ENCODE assay signal across 26 cellular contexts in genomic region chr22:42926768-42927167, GRCh38.
DNase-seq lines count a peak whose midpoint lies in the region; ATAC-seq and TF ChIP-seq lines count a peak whose summit lies in the region.
"Had no signal": no experiment of that assay in that cellular context is flagged by ENCODE, and none has a peak within 500 bp of the region (broad histone marks: within the 10 kb centered on the region; RNA-seq: fewer than 3 reads in every experiment).

No MANE protein-coding gene starts in this region.

- H3K4me1 ChIP-seq in right cardiac atrium (ENCODE audit: control insufficient read depth, insufficient read depth, low read length) (peaks cover 41% of the 10 kb centered on the region), esophagus squamous epithelium (peaks cover 29 to 85% (median 45%) of the 10 kb centered on the region in 3 donors), aorta (ENCODE audit: control insufficient read depth in 1 of 2, insufficient read depth in 2 of 2, low read length in 2 of 2) (peaks cover 10 to 23% of the 10 kb centered on the region in 2 donors), PC-3 (ENCODE audit: insufficient read depth, low read length) (peaks cover 33% of the 10 kb centered on the region)

- no peaks in the 10 kb centered on the region for H3K36me3 Mint-ChIP-seq in osteocyte (ENCODE audit: unreplicated experiment)
- H3K36me3 Mint-ChIP-seq in activated CD8-positive, alpha-beta memory T cell treated with anti-CD3 and anti-CD28 coated beads, Interleukin-2, amount 10 ng/mL, durations not matched to agents 7 days and 5 days = no peaks in the 10 kb centered on the region

- no peaks in the 10 kb centered on the region for H3K9me3 Mint-ChIP-seq in osteocyte (ENCODE audit: unreplicated experiment)
- H3K9me3 Mint-ChIP-seq in activated CD8-positive, alpha-beta memory T cell treated with anti-CD3 and anti-CD28 coated beads, Interleukin-2, amount 10 ng/mL, durations not matched to agents 7 days and 5 days (ENCODE audit: low read depth) = no peaks in the 10 kb centered on the region
- H3K9me3 Mint-ChIP-seq: activated naive CD8-positive, alpha-beta T cell treated with anti-CD3 and anti-CD28 coated beads for 36 hours; activated T-helper 17 cell treated with anti-CD3 and anti-CD28 coated beads, Interleukin-2, amount 50 U/mL, for 72 hours; CD4-positive, alpha-beta T cell; dendritic cell treated with granulocyte-macrophage colony-stimulating factor and Interleukin-4, amounts not matched to agents 40 ng/mL and 50 ng/mL, for 4 days had no signal

- H3K9ac ChIP-seq in PC-3 (ENCODE audit: low read length) = no peak overlapping the region

- H3K79me2 ChIP-seq in PC-3 (ENCODE audit: low read length) = peaks cover 59% of the 10 kb centered on the region

- no peaks in the 10 kb centered on the region for H3K9me2 ChIP-seq in PC-3 (replicated peaks; ENCODE audit: low read length)

- no peaks in the 10 kb centered on the region for H3K27me3 Mint-ChIP-seq in osteocyte (ENCODE audit: unreplicated experiment)
- no peaks in the 10 kb centered on the region for H3K27me3 Mint-ChIP-seq in activated CD8-positive, alpha-beta memory T cell treated with anti-CD3 and anti-CD28 coated beads, Interleukin-2, amount 10 ng/mL, durations not matched to agents 7 days and 5 days
- H3K27me3 Mint-ChIP-seq: activated CD4-positive, alpha-beta T cell treated with anti-CD3 and anti-CD28 coated beads for 36 hours; activated naive CD8-positive, alpha-beta T cell treated with anti-CD3 and anti-CD28 coated beads for 36 hours; activated T-helper 17 cell treated with anti-CD3 and anti-CD28 coated beads, Interleukin-2, amount 50 U/mL, for 72 hours; CD4-positive, alpha-beta T cell; dendritic cell treated with granulocyte-macrophage colony-stimulating factor and Interleukin-4, amounts not matched to agents 40 ng/mL and 50 ng/mL, for 4 days had no signal

- peak overlapping the region; percentile 41 for H3K27ac Mint-ChIP-seq in osteocyte (ENCODE audit: unreplicated experiment)
- no peak overlapping the region for H3K27ac Mint-ChIP-seq in activated CD8-positive, alpha-beta memory T cell treated with anti-CD3 and anti-CD28 coated beads, Interleukin-2, amount 10 ng/mL, durations not matched to agents 7 days and 5 days
- H3K27ac Mint-ChIP-seq: activated CD4-positive, alpha-beta T cell treated with anti-CD3 and anti-CD28 coated beads for 36 hours; activated naive CD8-positive, alpha-beta T cell treated with anti-CD3 and anti-CD28 coated beads for 36 hours; dendritic cell treated with granulocyte-macrophage colony-stimulating factor and Interleukin-4, amounts not matched to agents 40 ng/mL and 50 ng/mL, for 4 days had no signal

- intact Hi-C loops in right cardiac atrium (cut with DNase I) (no loop called here), Right ventricle myocardium superior (cut with DNase I) (no loop called here), esophagus squamous epithelium (cut with DNase I) (no loop called here), aorta (cut with DNase I) (no loop called here), PC-3 (cut with micrococcal nuclease) (no loop called here)

- H3K4me2 ChIP-seq in PC-3 (ENCODE audit: low read length) = no peak overlapping the region
- H3K4me2 ChIP-seq: smooth muscle cell had no signal

- H2AFZ ChIP-seq in PC-3 (ENCODE audit: low read length) = no peak overlapping the region

- DNase-seq in right cardiac atrium (peak in 1 of 3 donors; percentile 29), Right ventricle myocardium superior (no peak), esophagus squamous epithelium (lab: John Stamatoyannopoulos, UW) (no peak), osteocyte (ENCODE audit: extremely low spot score, unreplicated experiment) (no peak), aorta (peak; percentile 18 to 27), NCI-H2171 (lab: John Stamatoyannopoulos, UW) (no peak), PC-3 (no peak)
- DNase-seq in activated CD8-positive, alpha-beta memory T cell treated with anti-CD3 and anti-CD28 coated beads, Interleukin-2, amount 10 ng/mL, durations not matched to agents 7 days and 5 days = no peak
- DNase-seq: ACHN; activated CD4-positive, alpha-beta T cell treated with anti-CD3 and anti-CD28 coated beads for 36 hours; activated naive CD8-positive, alpha-beta T cell treated with anti-CD3 and anti-CD28 coated beads for 36 hours; brain microvascular endothelial cell; CD4-positive, alpha-beta T cell; foreskin keratinocyte; IMR-90; NCI-H146; NCI-H226; NK-92 treated with Interleukin-12 subunit alpha and Interleukin-12 subunit beta, amount 100 ng/mL, for 24 hours; psoas muscle; RPMI8226; stimulated activated CD4-positive, alpha-beta T cell treated with anti-CD3 and anti-CD28 coated beads, Interleukin-4, amount 100 ng/mL, for 4 hours had no signal

- no TSS peak for BruUV-seq in PC-3 (replicated peaks; lab: Mats Ljungman, UMichigan)

- 0 out of 2 replicates have a peak, but pooled peaks cover 11% of the 10 kb centered on the region for H4K20me1 ChIP-seq in PC-3 (ENCODE audit: low read length)

- H3K4me3 Mint-ChIP-seq in osteocyte (ENCODE audit: unreplicated experiment) = no peak overlapping the region
- no peak overlapping the region for H3K4me3 Mint-ChIP-seq in activated CD8-positive, alpha-beta memory T cell treated with anti-CD3 and anti-CD28 coated beads, Interleukin-2, amount 10 ng/mL, durations not matched to agents 7 days and 5 days
- H3K4me3 Mint-ChIP-seq: activated CD4-positive, alpha-beta T cell treated with anti-CD3 and anti-CD28 coated beads for 36 hours; activated naive CD8-positive, alpha-beta T cell treated with anti-CD3 and anti-CD28 coated beads for 36 hours; activated T-helper 17 cell treated with anti-CD3 and anti-CD28 coated beads, Interleukin-2, amount 50 U/mL, for 72 hours; CD4-positive, alpha-beta T cell; dendritic cell treated with granulocyte-macrophage colony-stimulating factor and Interleukin-4, amounts not matched to agents 40 ng/mL and 50 ng/mL, for 4 days had no signal

- 76% methylated on average over 5 of the region's 5 CpGs for WGBS in right cardiac atrium
- whole genome bisulfite sequencing in esophagus squamous epithelium, 2 donors = 89 to 91% methylated on average over 5 of the region's 5 CpGs
- 38 to 39% methylated on average over 5 of the region's 5 CpGs for WGBS in aorta, 2 donors

- TF ChIP-seq CTCF in esophagus squamous epithelium (IDR thresholded peaks at IDR 0.05) (no peak), osteocyte (IDR thresholded peaks at IDR 0.05) (no peak), PC-3 (conservative IDR thresholded peaks at IDR 0.05; ENCODE audit: low read depth, low read length) (no peak)

- TF ChIP-seq POLR2A in esophagus squamous epithelium (IDR thresholded peaks at IDR 0.05) = no peak

- H3K27me3 ChIP-seq in right cardiac atrium (ENCODE audit: control insufficient read depth, insufficient read depth) = no peaks in the 10 kb centered on the region
- H3K27me3 ChIP-seq in esophagus squamous epithelium = no peaks in the 10 kb centered on the region
- no peaks in the 10 kb centered on the region for H3K27me3 ChIP-seq in aorta (ENCODE audit: control insufficient read depth in 1 of 2, insufficient read depth in 2 of 2, low read length in 1 of 2)
- no peaks in the 10 kb centered on the region for H3K27me3 ChIP-seq in PC-3 (ENCODE audit: low read length)
- H3K27me3 ChIP-seq: brain microvascular endothelial cell, foreskin keratinocyte had no signal

- H3F3A ChIP-seq in PC-3 (ENCODE audit: low read length, unreplicated experiment) = no peaks in the 10 kb centered on the region

- CTCF ChIA-PET in activated CD8-positive, alpha-beta memory T cell treated with anti-CD3 and anti-CD28 coated beads, Interleukin-2, amount 10 ng/mL, durations not matched to agents 7 days and 5 days (lab: Charles Lee) = no interaction called here
- CTCF ChIA-PET in PC-3 (lab: Charles Lee) = interaction anchor here (0.6 kb wide), 1 partner anchor 176 kb away, joined by 16 read pairs; no protein-coding TSS in a partner anchor

- no peak for ATAC-seq in right cardiac atrium
- no peak for ATAC-seq in Right ventricle myocardium superior (ENCODE audit: poor library complexity)
- no peak for ATAC-seq in aorta (ENCODE audit: low FRiP score)
- ATAC-seq in activated CD8-positive, alpha-beta memory T cell treated with anti-CD3 and anti-CD28 coated beads, Interleukin-2, amount 10 ng/mL, durations not matched to agents 7 days and 5 days = no peak
- no peak for ATAC-seq in PC-3
- ATAC-seq: activated CD4-positive, alpha-beta T cell treated with anti-CD3 and anti-CD28 coated beads for 36 hours; activated T-helper 17 cell treated with anti-CD3 and anti-CD28 coated beads, Interleukin-2, amount 50 U/mL, for 72 hours; foreskin keratinocyte; HCT116; left lobe of liver; psoas muscle had no signal

- POLR2A ChIA-PET in PC-3 (lab: Charles Lee; ENCODE audit: unreplicated experiment) = no interaction called here

- H3K36me3 ChIP-seq in esophagus squamous epithelium (peaks cover 0 to 5% (median 0%) of the 10 kb centered on the region in 3 donors), aorta (ENCODE audit: control insufficient read depth in 1 of 2, insufficient read depth in 2 of 2, low read length in 1 of 2) (no peaks in the 10 kb centered on the region), PC-3 (ENCODE audit: low read depth, low read length) (no peaks in the 10 kb centered on the region)
- H3K36me3 ChIP-seq: brain microvascular endothelial cell had no signal

- H3K4me1 Mint-ChIP-seq in osteocyte (ENCODE audit: unreplicated experiment) = peaks cover 56% of the 10 kb centered on the region
- H3K4me1 Mint-ChIP-seq in activated CD8-positive, alpha-beta memory T cell treated with anti-CD3 and anti-CD28 coated beads, Interleukin-2, amount 10 ng/mL, durations not matched to agents 7 days and 5 days = peaks cover 26% of the 10 kb centered on the region

- H3K9me3 ChIP-seq in right cardiac atrium (ENCODE audit: control insufficient read depth, low read length) = no peaks in the 10 kb centered on the region
- H3K9me3 ChIP-seq in esophagus squamous epithelium = no peaks in the 10 kb centered on the region
- H3K9me3 ChIP-seq in aorta (ENCODE audit: control insufficient read depth, low read length) = no peaks in the 10 kb centered on the region
- H3K9me3 ChIP-seq in PC-3 (ENCODE audit: low read length) = no peaks in the 10 kb centered on the region
- H3K9me3 ChIP-seq: psoas muscle had no signal

- no peak overlapping the region for H3K4me3 ChIP-seq in right cardiac atrium (ENCODE audit: low read length)
- no peak overlapping the region for H3K4me3 ChIP-seq in esophagus squamous epithelium
- H3K4me3 ChIP-seq in aorta (ENCODE audit: low read length in 2 of 2) = no peak overlapping the region
- H3K4me3 ChIP-seq in PC-3 (ENCODE audit: low read length) = no peak overlapping the region
- H3K4me3 ChIP-seq: psoas muscle, smooth muscle cell had no signal

- H3K27ac ChIP-seq in right cardiac atrium (ENCODE audit: low read length) (peak overlapping the region; percentile 14), esophagus squamous epithelium (peak overlapping the region in 3 of 4 donors; percentile 2 to 52 (median 49)), aorta (ENCODE audit: low read depth in 1 of 2, low read length in 2 of 2) (peak overlapping the region in 1 of 2 donors; percentile 85), PC-3 (ENCODE audit: low read length) (no peak overlapping the region)
- H3K27ac ChIP-seq: brain microvascular endothelial cell, foreskin keratinocyte had no signal

Comparison
In these comparisons a context has a peak if more than half of its experiments do, and no peak if none do; other contexts are left out.
1. DNase-seq: peak in aorta (2 of 2); none in Right ventricle myocardium superior (single experiment), esophagus squamous epithelium (single experiment), osteocyte (single experiment), activated CD8-positive, alpha-beta memory T cell treated with anti-CD3 and anti-CD28 coated beads, Interleukin-2, amount 10 ng/mL, durations not matched to agents 7 days and 5 days (single experiment), NCI-H2171 (single experiment) and PC-3 (single experiment).